In genomic region chr12:102069707-102070106, GRCh38 we compare ENCODE assay signal across 15 cellular contexts. TPM values are rescaled to one million over a fixed set of nuclear protein-coding genes. Genes with fewer than 3 reads are reported as not detected.
A peak's percentile ranks its signal among the peaks of the same experiment; 100 is the strongest.
DNase-seq lines count a peak whose midpoint lies in the region; ATAC-seq and TF ChIP-seq lines count a peak whose summit lies in the region.
"Had no signal": no experiment of that assay in that cellular context is flagged by ENCODE, and none has a peak within 500 bp of the region (broad histone marks: within the 10 kb centered on the region; RNA-seq: fewer than 3 reads in every experiment).

No MANE protein-coding gene starts in this region.

- POLR2A ChIA-PET in A673 (lab: Charles Lee; ENCODE audit: low non-redundant PET): no interaction called here

- BruUV-seq in A673 (replicated peaks; lab: Mats Ljungman, UMichigan): no TSS peak

- TF ChIP-seq CTCF in left ventricle myocardium inferior (IDR thresholded peaks at IDR 0.05; ENCODE audit: borderline replicate concordance): no peak
- TF ChIP-seq CTCF in uterus (IDR thresholded peaks at IDR 0.05): no peak
- no peak for TF ChIP-seq CTCF in A673 (conservative IDR thresholded peaks at IDR 0.05; ENCODE audit: low read depth, low read length)

- H3K4me3 ChIP-seq in left ventricle myocardium inferior (no peak overlapping the region), uterus (no peak overlapping the region), A673 (ENCODE audit: low read depth, low read length, poor library complexity, severe bottlenecking) (no peak overlapping the region)

- H3K27ac ChIP-seq in left ventricle myocardium inferior (replicated peaks) (peak overlapping the region; percentile 28), uterus (peak overlapping the region; percentile 61 to 68), A673 (ENCODE audit: low read depth, low read length, poor library complexity, severe bottlenecking) (no peak overlapping the region)
- H3K27ac ChIP-seq: 22Rv1 had no signal

- no peak for TF ChIP-seq POLR2A in uterus (IDR thresholded peaks at IDR 0.05)

- ATAC-seq in left cardiac atrium (no peak), left lobe of liver (peak; percentile 87), HG02938 (IDR thresholded peaks at IDR 0.05; ENCODE audit: unreplicated experiment) (no peak)

- peaks cover 9% of the 10 kb centered on the region for H3K36me3 ChIP-seq in left ventricle myocardium inferior
- no peaks in the 10 kb centered on the region for H3K36me3 ChIP-seq in uterus
- no peaks in the 10 kb centered on the region for H3K36me3 ChIP-seq in A673 (ENCODE audit: insufficient read depth, low read length, poor library complexity, severe bottlenecking)

- H3K4me1 ChIP-seq in left ventricle myocardium inferior (peaks cover 11% of the 10 kb centered on the region), uterus (peaks cover 0 to 28% of the 10 kb centered on the region in 2 donors), A673 (ENCODE audit: insufficient read depth, low read length, poor library complexity, severe bottlenecking) (no peaks in the 10 kb centered on the region)

- H3K27me3 ChIP-seq in left ventricle myocardium inferior (ENCODE audit: low read depth) (no peaks in the 10 kb centered on the region), uterus (no peaks in the 10 kb centered on the region), A673 (replicated peaks; ENCODE audit: insufficient read depth, low read depth, low read length, poor library complexity) (no peaks in the 10 kb centered on the region)

- DNase-seq in left ventricle myocardium inferior (no peak), left cardiac atrium (no peak), dermis blood vessel endothelial cell (peak; percentile 40), left lobe of liver (ENCODE audit: low spot score) (no peak), uterus (no peak), A673 (ENCODE audit: low spot score) (no peak), NK-92 (lab: John Stamatoyannopoulos, UW; ENCODE audit: unreplicated experiment) (no peak)
- DNase-seq: C1 segment of cervical spinal cord; Calu3; CD4-positive, alpha-beta T cell; DMS 273 treated with DMSO at 0.1 percent for 48 hours; HCEC 1CT; HFFc6 had no signal

- CTCF ChIA-PET in A673 (lab: Charles Lee): no interaction called here

- intact Hi-C loops in left ventricle myocardium inferior (cut with micrococcal nuclease): no loop called here
- intact Hi-C loops in left cardiac atrium (cut with DNase I): loop anchor here in 1 of 2 donors (10.0 kb wide), 1 partner anchor 135 kb away; no protein-coding TSS in a partner anchor
- intact Hi-C loops in uterus (cut with DNase I; ENCODE audit: low total_unique reads): no loop called here
- intact Hi-C loops in A673 (cut with micrococcal nuclease; ENCODE audit: unreplicated experiment): no loop called here

- H3K9me3 ChIP-seq in left ventricle myocardium inferior (replicated peaks) (no peaks in the 10 kb centered on the region), uterus (no peaks in the 10 kb centered on the region), A673 (ENCODE audit: low read depth, low read length, poor library complexity, severe bottlenecking) (no peaks in the 10 kb centered on the region)

RNA-seq across cellular contexts. Expression of gene WASHC3, which starts 7.9 kb away (rescaled TPM):
- 37.2 TPM for total RNA-seq in left ventricle myocardium inferior
- 10 to 100 TPM; 31.8 to 39.4 TPM for total RNA-seq in left cardiac atrium
- total RNA-seq in dermis blood vessel endothelial cell: 50.4 and 56.0 TPM in 2 replicates
- 14.4 TPM for total RNA-seq in left lobe of liver
- total RNA-seq in uterus: 10 to 100 TPM; 36.5 to 59.9 (median 49.3) TPM
- total RNA-seq in A673 (2021): 16.6 and 18.0 TPM in 2 replicates

RNA-seq across cellular contexts. Expression of gene NUP37, which starts 50.2 kb away (rescaled TPM):
- total RNA-seq in left ventricle myocardium inferior (20.6 TPM), left cardiac atrium (10 to 100 TPM; 14.8 to 16.5 TPM), dermis blood vessel endothelial cell (45.4 and 80.8 TPM in 2 replicates), left lobe of liver (5.4 TPM), uterus (10 to 100 TPM in 3 of 4 donors, 1 to 10 TPM in 1; 5.6 to 49.4 (median 22.4) TPM), A673 (2021) (48.4 and 57.3 TPM in 2 replicates)

RNA-seq across cellular contexts. Expression of gene PARPBP, which starts 50.3 kb away (rescaled TPM):
- total RNA-seq in left ventricle myocardium inferior: 0.33 TPM
- total RNA-seq in left cardiac atrium: 1 to 10 TPM in 1 of 2 donors, under 1 TPM in 1; 0.81 to 1.2 TPM
- total RNA-seq in dermis blood vessel endothelial cell: 7.0 and 23.4 TPM in 2 replicates
- 0.23 TPM for total RNA-seq in left lobe of liver
- 10 to 100 TPM in 1 of 4 donors, 1 to 10 TPM in 1, under 1 TPM in 2; 0.26 to 26.8 (median 1.2) TPM for total RNA-seq in uterus
- 37.8 and 43.0 TPM in 2 replicates for total RNA-seq in A673 (2021)
